ENCODE assay signal across 13 cellular contexts in genomic region chr2:48529189-48529588, GRCh38. TPM values are rescaled to one million over a fixed set of nuclear protein-coding genes. Genes with fewer than 3 reads are reported as not detected.
DNase-seq lines count a peak whose midpoint lies in the region; ATAC-seq, FAIRE-seq and TF ChIP-seq lines count a peak whose summit lies in the region.
"Had no signal": no experiment of that assay in that cellular context is flagged by ENCODE, and none has a peak within 500 bp of the region (broad histone marks: within the 10 kb centered on the region; RNA-seq: fewer than 3 reads in every experiment).

No MANE protein-coding gene starts in this region.

- no peaks in the 10 kb centered on the region for H3K9me3 ChIP-seq in A549
- H3K9me3 ChIP-seq in mucosa of descending colon: no peaks in the 10 kb centered on the region
- H3K9me3 ChIP-seq: HAP-1, MG63 had no signal

- no peaks in the 10 kb centered on the region for H3K36me3 ChIP-seq in mucosa of descending colon (ENCODE audit: low read depth)
- H3K36me3 ChIP-seq: HAP-1, MG63 had no signal

- TF ChIP-seq CTCF in A549 (IDR thresholded peaks at IDR 0.05) (no peak), GM13977 (IDR thresholded peaks at IDR 0.05; ENCODE audit: extremely low read depth, insufficient read depth, missing control alignments) (no peak), mucosa of descending colon (IDR thresholded peaks at IDR 0.05) (no peak)

- DNase-seq in A549 (ENCODE audit: low read depth in 1 of 2, low spot score in 1 of 2) (no peak), GM13977 (ENCODE audit: low spot score) (peak; percentile 21), mucosa of descending colon (no peak), NCI-H1930 (lab: John Stamatoyannopoulos, UW) (no peak), COLO668 (lab: John Stamatoyannopoulos, UW; ENCODE audit: unreplicated experiment) (no peak)
- no peak for DNase-seq in activated T-helper 1 cell treated with anti-CD3 and anti-CD28 coated beads, Interleukin-12 subunit alpha, Interleukin-12 subunit beta, Interleukin-2, Interleukin-4 antibody, amounts not matched to agents 30 ng/mL and 10 ng/mL and 1 ng/mL, durations not matched to agents 14 hours and 24 hours and 36 hours (ENCODE audit: low spot score)
- DNase-seq in central memory CD4-positive, alpha-beta T cell: no peak
- DNase-seq: activated CD4-positive, alpha-beta T cell treated with anti-CD3 and anti-CD28 coated beads for 1 hour; cortex of kidney; GDM1 had no signal

- peaks cover 12% of the 10 kb centered on the region for H3K27me3 Mint-ChIP-seq in activated T-helper 1 cell treated with anti-CD3 and anti-CD28 coated beads, Interleukin-12 subunit alpha, Interleukin-12 subunit beta, Interleukin-2, Interleukin-4 antibody, amounts not matched to agents 30 ng/mL and 10 ng/mL and 1 ng/mL, durations not matched to agents 14 hours and 24 hours and 36 hours (ENCODE audit: insufficient read depth)

- no peak overlapping the region for H3K4me3 Mint-ChIP-seq in activated T-helper 1 cell treated with anti-CD3 and anti-CD28 coated beads, Interleukin-12 subunit alpha, Interleukin-12 subunit beta, Interleukin-2, Interleukin-4 antibody, amounts not matched to agents 30 ng/mL and 10 ng/mL and 1 ng/mL, durations not matched to agents 14 hours and 24 hours and 36 hours

- POLR2A ChIA-PET in A549 (lab: Yijun Ruan, JAX): no interaction called here

- H3K4me3 ChIP-seq in A549: peak overlapping the region; percentile 91; the same call in 1 of the 3 replicates
- H3K4me3 ChIP-seq in mucosa of descending colon: no peak overlapping the region

- TF ChIP-seq POLR2A in A549 (IDR thresholded peaks at IDR 0.05; ENCODE audit: low read length): no peak

- CTCF ChIA-PET in A549 (lab: Yijun Ruan, JAX): interaction anchor here (1.2 to 2.4 kb wide), 2 partner anchors 14 to 58 kb away, joined by 5 to 6 read pairs; no protein-coding TSS in a partner anchor

- peak overlapping the region; percentile 90 for H3K4me2 ChIP-seq in A549

- FAIRE-seq in A549 (lab: Jason Lieb, UNC): no peak

- WGBS in A549 (ENCODE audit: missing lambda C conversion rate): 68% methylated on average over 7 of the region's 7 CpGs

- no peak for TF ChIP-seq EP300 in A549 (IDR thresholded peaks at IDR 0.05)

- ATAC-seq in A549 (peak; percentile 23 to 24; a peak in 2 of 6 replicates), mucosa of descending colon (peak; percentile 17), GM19324 (IDR thresholded peaks at IDR 0.05; ENCODE audit: low FRiP score, unreplicated experiment) (no peak)

- H3K27ac Mint-ChIP-seq in activated T-helper 1 cell treated with anti-CD3 and anti-CD28 coated beads, Interleukin-12 subunit alpha, Interleukin-12 subunit beta, Interleukin-2, Interleukin-4 antibody, amounts not matched to agents 30 ng/mL and 10 ng/mL and 1 ng/mL, durations not matched to agents 14 hours and 24 hours and 36 hours: peak overlapping the region; percentile 3

- peaks cover 11% of the 10 kb centered on the region for H3K4me1 Mint-ChIP-seq in activated T-helper 1 cell treated with anti-CD3 and anti-CD28 coated beads, Interleukin-12 subunit alpha, Interleukin-12 subunit beta, Interleukin-2, Interleukin-4 antibody, amounts not matched to agents 30 ng/mL and 10 ng/mL and 1 ng/mL, durations not matched to agents 14 hours and 24 hours and 36 hours (ENCODE audit: low read depth)

- intact Hi-C loops in activated T-helper 1 cell treated with anti-CD3 and anti-CD28 coated beads, Interleukin-12 subunit alpha, Interleukin-12 subunit beta, Interleukin-2, Interleukin-4 antibody, amounts not matched to agents 30 ng/mL and 10 ng/mL and 1 ng/mL, durations not matched to agents 14 hours and 24 hours and 36 hours (cut with micrococcal nuclease): no loop called here
- intact Hi-C loops in mucosa of descending colon (cut with DNase I, micrococcal nuclease): loop anchor here in 1 of 2 donors (5.0 kb wide), 1 partner anchor 47 kb away; no protein-coding TSS in a partner anchor

- peaks cover 9% of the 10 kb centered on the region; the same call in 1 of the 3 replicates for H3K4me1 ChIP-seq in A549
- H3K4me1 ChIP-seq in mucosa of descending colon (ENCODE audit: low read depth): peaks cover 7% of the 10 kb centered on the region

- in situ Hi-C loops in GM13977 (cut with MboI; ENCODE audit: low pct_unique_long_range_greater_than_20kb, low sequenced_read_pairs, unreplicated experiment): no loop called here

- peaks cover 7% of the 10 kb centered on the region for H3K36me3 Mint-ChIP-seq in activated T-helper 1 cell treated with anti-CD3 and anti-CD28 coated beads, Interleukin-12 subunit alpha, Interleukin-12 subunit beta, Interleukin-2, Interleukin-4 antibody, amounts not matched to agents 30 ng/mL and 10 ng/mL and 1 ng/mL, durations not matched to agents 14 hours and 24 hours and 36 hours (ENCODE audit: low read depth)

- no peak for TF ChIP-seq RAD21 in A549 (conservative IDR thresholded peaks at IDR 0.05 in 1 of 2, IDR thresholded peaks at IDR 0.05 in 1 of 2)

- peak overlapping the region in 1 of 2 experiments; percentile 83; a peak in 2 of 6 replicates for H3K27ac ChIP-seq in A549

- H3K9me3 Mint-ChIP-seq in activated T-helper 1 cell treated with anti-CD3 and anti-CD28 coated beads, Interleukin-12 subunit alpha, Interleukin-12 subunit beta, Interleukin-2, Interleukin-4 antibody, amounts not matched to agents 30 ng/mL and 10 ng/mL and 1 ng/mL, durations not matched to agents 14 hours and 24 hours and 36 hours: no peaks in the 10 kb centered on the region

TF ChIP-seq in A549, 52 proteins besides CTCF, POLR2A, EP300 and RAD21:
- TF ChIP-seq E2F6 (IDR thresholded peaks at IDR 0.05; ENCODE audit: borderline replicate concordance, low read depth): no peak
- no peak for TF ChIP-seq GATA3 (IDR thresholded peaks at IDR 0.05; ENCODE audit: borderline replicate concordance)
- no peak for TF ChIP-seq MAZ (IDR thresholded peaks at IDR 0.05; ENCODE audit: borderline replicate concordance, low read depth, low read length)
- TF ChIP-seq POLR2AphosphoS2 (conservative IDR thresholded peaks at IDR 0.05; ENCODE audit: low read length): no peak
- TF ChIP-seq, protein P1, sequence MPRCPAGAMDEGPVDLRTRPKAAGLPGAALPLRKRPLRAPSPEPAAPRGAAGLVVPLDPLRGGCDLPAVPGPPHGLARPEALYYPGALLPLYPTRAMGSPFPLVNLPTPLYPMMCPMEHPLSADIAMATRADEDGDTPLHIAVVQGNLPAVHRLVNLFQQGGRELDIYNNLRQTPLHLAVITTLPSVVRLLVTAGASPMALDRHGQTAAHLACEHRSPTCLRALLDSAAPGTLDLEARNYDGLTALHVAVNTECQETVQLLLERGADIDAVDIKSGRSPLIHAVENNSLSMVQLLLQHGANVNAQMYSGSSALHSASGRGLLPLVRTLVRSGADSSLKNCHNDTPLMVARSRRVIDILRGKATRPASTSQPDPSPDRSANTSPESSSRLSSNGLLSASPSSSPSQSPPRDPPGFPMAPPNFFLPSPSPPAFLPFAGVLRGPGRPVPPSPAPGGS (IDR thresholded peaks at IDR 0.05): no peak
- TF ChIP-seq PHF8 (IDR thresholded peaks at IDR 0.05; ENCODE audit: borderline replicate concordance, low read depth): no peak
- no peak for TF ChIP-seq HDAC2 (IDR thresholded peaks at IDR 0.05)
- no peak for TF ChIP-seq EHMT2 (IDR thresholded peaks at IDR 0.05; ENCODE audit: low read depth)
- TF ChIP-seq FOXS1 (CRISPR knock-in tag; IDR thresholded peaks at IDR 0.05): no peak
- no peak for TF ChIP-seq CHD4 (IDR thresholded peaks at IDR 0.05; ENCODE audit: borderline replicate concordance)
- TF ChIP-seq SMC3 (IDR thresholded peaks at IDR 0.05): no peak
- no peak for TF ChIP-seq HEYL (CRISPR knock-in tag; IDR thresholded peaks at IDR 0.05)

RNA-seq across cellular contexts. Expression of gene STON1, which starts 0.8 kb away (rescaled TPM):
- polyA plus RNA-seq in A549 (2011; rRNA removed): 1.0 and 1.2 TPM in 2 replicates
- 0.16 and 0.25 TPM in 2 replicates for polyA plus RNA-seq in A549 (2012; cell fraction: cytosol; rRNA removed)
- 1.2 and 1.3 TPM in 2 replicates for polyA plus RNA-seq in A549 (2012; cell fraction: nucleus; rRNA removed)
- 0.55 to 0.88 TPM (median 0.86 TPM) in 3 replicates for polyA plus RNA-seq in A549 (2017; fragmentation: RNase III; extraction: RNeasy Plus Mini Kit Qiagen cat#74134 plus additional on column Dnase treatment)
- 0.66 and 0.92 TPM in 2 replicates for polyA minus RNA-seq in A549 (2011; rRNA and poly(A)+ RNA removed)
- total RNA-seq in activated T-helper 1 cell treated with anti-CD3 and anti-CD28 coated beads, Interleukin-12 subunit alpha, Interleukin-12 subunit beta, Interleukin-2, Interleukin-4 antibody, amounts not matched to agents 30 ng/mL and 10 ng/mL and 1 ng/mL, durations not matched to agents 14 hours and 24 hours and 36 hours: 1.2 and 1.3 TPM in 2 replicates
- total RNA-seq in mucosa of descending colon: 100 to 1,000 TPM in 1 of 3 donors, 1 to 10 TPM in 2; 5.5 to 118 (median 6.0) TPM
